Comparison of ENCODE assay signal across 8 cellular contexts in genomic region chr2:189440947-189441708, GRCh38. TPM values are rescaled to one million over a fixed set of nuclear protein-coding genes. Genes with fewer than 3 reads are reported as not detected.
DNase-seq lines count a peak whose midpoint lies in the region; ATAC-seq and TF ChIP-seq lines count a peak whose summit lies in the region.

Gene WDR75, plus strand, starts transcription at chr2:189441474. Its CDS starts 19 bp downstream, at chr2:189441493.

- POLR2A ChIA-PET in Panc1 (lab: Charles Lee), result interaction anchor here (0.6 to 0.7 kb wide), 2 partner anchors 359 to 458 kb away, joined by 3 to 4 read pairs; no protein-coding TSS in a partner anchor

- peak; percentile 88 for ATAC-seq in GM21723 (IDR thresholded peaks at IDR 0.05; ENCODE audit: unreplicated experiment)
- ATAC-seq in Panc1, result peak; percentile 99
- ATAC-seq in activated T-cell treated with anti-CD3 and anti-CD28 coated beads, Interleukin-2, amount 50 U/mL, for 4 hours, result peak; percentile 95 to 96

- H3K36me3 Mint-ChIP-seq in activated T-cell treated with anti-CD3 and anti-CD28 coated beads, Interleukin-2, amount 50 U/mL, for 4 hours (ENCODE audit: insufficient read depth), result peaks cover 2% of the 10 kb centered on the region

- TF ChIP-seq CTCF in Panc1 (IDR thresholded peaks at IDR 0.05), result no peak

- H3K27me3 ChIP-seq in Panc1 (ENCODE audit: control insufficient read depth, insufficient read depth, low read length), result no peaks in the 10 kb centered on the region
- H3K27me3 ChIP-seq in esophagus (ENCODE audit: control insufficient read depth in 1 of 2, insufficient read depth in 2 of 2, low read length in 2 of 2), result no peaks in the 10 kb centered on the region
- no peaks in the 10 kb centered on the region for H3K27me3 ChIP-seq in mucosa of stomach (ENCODE audit: control insufficient read depth, insufficient read depth, low read length)

- in situ Hi-C loops in Panc1 (cut with HindIII; ENCODE audit: low pct_unique_long_range_greater_than_20kb, low sequenced_read_pairs), result no loop called here

- H3K9me3 Mint-ChIP-seq in activated T-cell treated with anti-CD3 and anti-CD28 coated beads, Interleukin-2, amount 50 U/mL, for 4 hours, result no peaks in the 10 kb centered on the region

- H3K9me3 ChIP-seq in Panc1 (ENCODE audit: control insufficient read depth, insufficient read depth, low read depth, low read length) (no peaks in the 10 kb centered on the region), esophagus (ENCODE audit: control insufficient read depth in 2 of 2, insufficient read depth in 1 of 2, low read depth in 1 of 2, low read length in 1 of 2) (no peaks in the 10 kb centered on the region), mucosa of stomach (ENCODE audit: control insufficient read depth, low read length) (no peaks in the 10 kb centered on the region)

- H3K4me1 Mint-ChIP-seq in activated T-cell treated with anti-CD3 and anti-CD28 coated beads, Interleukin-2, amount 50 U/mL, for 4 hours (ENCODE audit: low read depth), result peaks cover 5% of the 10 kb centered on the region

- peak within 1 kb of the TSS; percentile 88 to 95 for H3K4me3 ChIP-seq in Panc1 (ENCODE audit: low read depth in 2 of 2, low read length in 2 of 2)
- peak within 1 kb of the TSS; percentile 73 to 89 for H3K4me3 ChIP-seq in esophagus (ENCODE audit: low read depth in 1 of 2, low read length in 2 of 2)
- peak within 1 kb of the TSS; percentile 85 for H3K4me3 ChIP-seq in mucosa of stomach (ENCODE audit: low read length)

- H3K27ac ChIP-seq in Panc1 (ENCODE audit: low read length) (peak within 1 kb of the TSS; percentile 88), esophagus (ENCODE audit: low read depth in 2 of 2, low read length in 1 of 2) (peak within 1 kb of the TSS; percentile 91 to 96)

- CTCF ChIA-PET in Panc1 (lab: Charles Lee), result interaction anchor here (0.6 kb wide), 1 partner anchor 1281 kb away, joined by 4 read pairs; no protein-coding TSS in a partner anchor

- peak within 1 kb of the TSS; percentile 96 for H3K9ac ChIP-seq in mucosa of stomach (ENCODE audit: low read length)

- no peak within 1 kb of the TSS for H3K4me3 Mint-ChIP-seq in activated T-cell treated with anti-CD3 and anti-CD28 coated beads, Interleukin-2, amount 50 U/mL, for 4 hours

- DNase-seq in DMS53 (lab: John Stamatoyannopoulos, UW), result peak; percentile 98
- peak; percentile 100 for DNase-seq in KG1 (lab: John Stamatoyannopoulos, UW)
- peak; percentile 83 for DNase-seq in Panc1 (ENCODE audit: low read depth, low spot score)
- peak; percentile 90 for DNase-seq in activated T-cell treated with anti-CD3 and anti-CD28 coated beads, Interleukin-2, amount 50 U/mL, for 4 hours
- peak; percentile 83 to 86 for DNase-seq in stimulated activated CD8-positive, alpha-beta memory T cell treated with anti-CD3 and anti-CD28 coated beads, Interleukin-7, amount 100 ng/mL, for 1 hour (ENCODE audit: low read depth in 2 of 2)

- H3K27me3 Mint-ChIP-seq in activated T-cell treated with anti-CD3 and anti-CD28 coated beads, Interleukin-2, amount 50 U/mL, for 4 hours (ENCODE audit: low read depth), result no peaks in the 10 kb centered on the region

- BruUV-seq in Panc1 (replicated peaks; lab: Mats Ljungman, UMichigan), result no TSS peak

- WGBS in esophagus, 2 donors, result 0 to 1% methylated on average over 48 of the region's 48 CpGs

- H3K36me3 ChIP-seq in Panc1 (ENCODE audit: control insufficient read depth, insufficient read depth, low read length) (peaks cover 5% of the 10 kb centered on the region), esophagus (ENCODE audit: control insufficient read depth in 2 of 2, insufficient read depth in 2 of 2, low read length in 1 of 2) (no peaks in the 10 kb centered on the region), mucosa of stomach (ENCODE audit: control insufficient read depth, insufficient read depth, low read length) (no peaks in the 10 kb centered on the region)

- intact Hi-C loops in Panc1 (cut with micrococcal nuclease; ENCODE audit: unreplicated experiment), result no loop called here

- H3K4me1 ChIP-seq in Panc1 (ENCODE audit: control insufficient read depth, insufficient read depth, low read length) (peaks cover 12% of the 10 kb centered on the region), esophagus (ENCODE audit: control insufficient read depth in 2 of 2, insufficient read depth in 2 of 2, low read length in 1 of 2) (peaks cover 0 to 3% of the 10 kb centered on the region in 2 donors), mucosa of stomach (ENCODE audit: control insufficient read depth, insufficient read depth, low read length) (peaks cover 9% of the 10 kb centered on the region)

RNA-seq across cellular contexts. Expression of gene WDR75, which starts in this region (rescaled TPM):
- total RNA-seq in Panc1 (2021; ENCODE audit: unreplicated experiment), result 58.3 TPM
- 27.0 TPM for polyA plus RNA-seq in Panc1 (2012; ENCODE audit: insufficient read length)
- 100 to 1,000 TPM; 150 to 177 (median 160) TPM for total RNA-seq in activated T-cell treated with anti-CD3 and anti-CD28 coated beads, Interleukin-2, amount 50 U/mL, for 4 hours
- polyA plus RNA-seq in esophagus, result 10 to 100 TPM; 15.3 to 16.5 TPM

Comparison
In these comparisons a context has a peak if more than half of its experiments do, and no peak if none do; other contexts are left out.
1. Peak in every context shown above with its lines: DNase-seq, ATAC-seq, H3K4me3 ChIP-seq and H3K27ac ChIP-seq.